ENCODE assay signal across 29 cellular contexts in the genomic region with DNA sequence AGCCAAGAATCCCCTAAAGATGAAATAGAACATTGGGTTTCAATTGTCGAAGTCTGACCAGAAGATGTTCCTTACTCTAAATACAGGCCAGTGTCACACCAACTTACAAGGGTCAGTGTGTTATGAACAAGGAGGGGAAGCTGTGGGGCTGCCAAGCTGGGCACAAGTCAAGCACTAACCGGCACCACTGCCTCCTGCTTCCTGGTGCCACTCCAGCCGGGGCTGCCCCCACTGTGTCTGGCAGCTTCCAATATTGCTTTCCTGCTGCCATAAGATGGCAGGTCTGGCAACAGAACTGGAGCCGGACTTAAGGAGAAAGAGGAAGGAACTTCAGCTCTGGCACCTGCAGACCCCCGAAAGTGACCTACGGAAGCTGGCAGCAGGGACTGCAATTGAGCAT. TPM values are rescaled to one million over a fixed set of nuclear protein-coding genes. Genes with fewer than 3 reads are reported as not detected.
A peak's percentile ranks its signal among the peaks of the same experiment; 100 is the strongest.
DNase-seq lines count a peak whose midpoint lies in the region; ATAC-seq and TF ChIP-seq lines count a peak whose summit lies in the region.
"Had no signal": no experiment of that assay in that cellular context is flagged by ENCODE, and none has a peak within 500 bp of the region (broad histone marks: within the 10 kb centered on the region; RNA-seq: fewer than 3 reads in every experiment).

No MANE protein-coding gene starts in this region.

- WGBS in sigmoid colon, 2 donors = 72 to 82% methylated on average over 6 of the region's 6 CpGs

- TF ChIP-seq EP300 in sigmoid colon (IDR thresholded peaks at IDR 0.05) = no peak

- H3K4me3 ChIP-seq in sigmoid colon (no peak overlapping the region), GM23338 (no peak overlapping the region)
- H3K4me3 ChIP-seq: BLaER1, GM12878 had no signal

- H3F3A ChIP-seq in GM23338 (replicated peaks; ENCODE audit: low read depth) = no peaks in the 10 kb centered on the region

- H3K27ac ChIP-seq in sigmoid colon (no peak overlapping the region), GM23338 (ENCODE audit: low read depth) (no peak overlapping the region)
- H3K27ac ChIP-seq: BLaER1 had no signal

- no peak for TF ChIP-seq POLR2A in sigmoid colon (IDR thresholded peaks at IDR 0.05)

- no peak for TF ChIP-seq CTCF in GM10266 (IDR thresholded peaks at IDR 0.05; ENCODE audit: control insufficient read depth, insufficient read depth, low read depth, missing control alignments)
- TF ChIP-seq CTCF in sigmoid colon (IDR thresholded peaks at IDR 0.05) = no peak
- TF ChIP-seq CTCF in GM23338 (conservative IDR thresholded peaks at IDR 0.05; ENCODE audit: low read depth in 2 of 2) = no peak

- intact Hi-C loops in dendritic cell treated with granulocyte-macrophage colony-stimulating factor and Interleukin-4, amounts not matched to agents 40 ng/mL and 50 ng/mL, for 4 days (cut with micrococcal nuclease) = no loop called here
- intact Hi-C loops in sigmoid colon (cut with DNase I) = no loop called here

- H3K79me2 ChIP-seq in GM23338 (replicated peaks; ENCODE audit: insufficient read depth) = no peaks in the 10 kb centered on the region

- H3K27me3 ChIP-seq in sigmoid colon (no peaks in the 10 kb centered on the region), GM23338 (ENCODE audit: insufficient read depth) (no peaks in the 10 kb centered on the region)
- H3K27me3 ChIP-seq: BLaER1 had no signal

- no peaks in the 10 kb centered on the region for H3K9me3 ChIP-seq in sigmoid colon
- H3K9me3 ChIP-seq: BE2C, BLaER1 had no signal

- DNase-seq in GM10266 (ENCODE audit: extremely low spot score) (peak; percentile 4), mesenteric fat pad (ENCODE audit: low spot score) (peak; percentile 55), sigmoid colon (peak; percentile 44), GM23338 (ENCODE audit: low spot score) (no peak), activated T-cell treated with anti-CD3 and anti-CD28 coated beads for 4 hours (no peak), NCI-H128 (lab: John Stamatoyannopoulos, UW; ENCODE audit: unreplicated experiment) (no peak)
- no peak for DNase-seq in stimulated activated CD4-positive, alpha-beta T cell treated with anti-CD3 and anti-CD28 coated beads, Interleukin-2, amount 100 ng/mL, for 48 hours
- DNase-seq: 8988T; ACHN; BE2C; C1 segment of cervical spinal cord; CD4-positive, alpha-beta memory T cell; CD4-positive, CD25-positive, alpha-beta regulatory T cell; CD8-positive, alpha-beta memory T cell; COR-L47; DMS 273 treated with DMSO at 0.1 percent for 48 hours; DMS153; DMS53; DMS79; DND-41; EL; GDM1 had no signal

- H4K20me1 ChIP-seq in GM23338 (replicated peaks; ENCODE audit: insufficient read depth) = no peaks in the 10 kb centered on the region
- H4K20me1 ChIP-seq: BLaER1 had no signal

- H3K4me1 Mint-ChIP-seq in dendritic cell treated with granulocyte-macrophage colony-stimulating factor and Interleukin-4, amounts not matched to agents 40 ng/mL and 50 ng/mL, for 4 days (ENCODE audit: low read depth) = peaks cover 32% of the 10 kb centered on the region
- H3K4me1 Mint-ChIP-seq in GM23338 = no peaks in the 10 kb centered on the region; the same call in 2 of the 3 replicates

- peak overlapping the region; percentile 48 for H3K27ac Mint-ChIP-seq in dendritic cell treated with granulocyte-macrophage colony-stimulating factor and Interleukin-4, amounts not matched to agents 40 ng/mL and 50 ng/mL, for 4 days
- no peak overlapping the region for H3K27ac Mint-ChIP-seq in GM23338
- H3K27ac Mint-ChIP-seq: CD14-positive monocyte; CD4-positive, CD25-positive, alpha-beta regulatory T cell; CD8-positive, alpha-beta memory T cell had no signal

- peaks cover 4% of the 10 kb centered on the region; the same call in 1 of the 2 replicates for H3K9me2 ChIP-seq in GM23338 (ENCODE audit: insufficient read depth)

- H3K4me1 ChIP-seq in sigmoid colon (no peaks in the 10 kb centered on the region), GM23338 (ENCODE audit: insufficient read depth) (no peaks in the 10 kb centered on the region)
- H3K4me1 ChIP-seq: BE2C had no signal

- H3K36me3 Mint-ChIP-seq in dendritic cell treated with granulocyte-macrophage colony-stimulating factor and Interleukin-4, amounts not matched to agents 40 ng/mL and 50 ng/mL, for 4 days (ENCODE audit: low read depth) = no peaks in the 10 kb centered on the region
- H3K36me3 Mint-ChIP-seq in GM23338 (ENCODE audit: low read depth) = no peaks in the 10 kb centered on the region
- H3K36me3 Mint-ChIP-seq: CD4-positive, alpha-beta memory T cell; CD4-positive, CD25-positive, alpha-beta regulatory T cell; CD8-positive, alpha-beta memory T cell had no signal

- no peak for ATAC-seq in GM23338
- ATAC-seq: GM12878 had no signal

- H3K36me3 ChIP-seq in sigmoid colon (no peaks in the 10 kb centered on the region), GM23338 (ENCODE audit: insufficient read depth) (no peaks in the 10 kb centered on the region)
- H3K36me3 ChIP-seq: BE2C, BLaER1 had no signal

- H3K4me3 Mint-ChIP-seq in dendritic cell treated with granulocyte-macrophage colony-stimulating factor and Interleukin-4, amounts not matched to agents 40 ng/mL and 50 ng/mL, for 4 days = no peak overlapping the region
- H3K4me3 Mint-ChIP-seq in GM23338 = no peak overlapping the region
- H3K4me3 Mint-ChIP-seq: CD14-positive monocyte; CD4-positive, alpha-beta memory T cell; CD4-positive, CD25-positive, alpha-beta regulatory T cell; CD8-positive, alpha-beta memory T cell had no signal

- peaks cover 11% of the 10 kb centered on the region for H3K27me3 Mint-ChIP-seq in dendritic cell treated with granulocyte-macrophage colony-stimulating factor and Interleukin-4, amounts not matched to agents 40 ng/mL and 50 ng/mL, for 4 days
- H3K27me3 Mint-ChIP-seq in GM23338 (ENCODE audit: insufficient read depth, low read depth, poor library complexity) = peaks cover 15% of the 10 kb centered on the region

- H3K9me3 Mint-ChIP-seq in dendritic cell treated with granulocyte-macrophage colony-stimulating factor and Interleukin-4, amounts not matched to agents 40 ng/mL and 50 ng/mL, for 4 days = peaks cover 11% of the 10 kb centered on the region
- no peaks in the 10 kb centered on the region; the same call in 1 of the 3 replicates for H3K9me3 Mint-ChIP-seq in GM23338

- H2AFZ ChIP-seq in GM23338 = no peak overlapping the region

- H3K4me2 ChIP-seq in GM23338 = no peak overlapping the region
- H3K4me2 ChIP-seq: BLaER1 had no signal

TF ChIP-seq in GM23338, 12 proteins besides CTCF, POLR2A, EP300 and RAD21 (continues in another document):
- no peak for TF ChIP-seq NANOG (IDR thresholded peaks at IDR 0.05; ENCODE audit: borderline replicate concordance)
- no peak for TF ChIP-seq EZH2phosphoT487 (IDR thresholded peaks at IDR 0.05; ENCODE audit: unreplicated experiment)
- no peak for TF ChIP-seq CREB1 (CRISPR knock-in tag; IDR thresholded peaks at IDR 0.05; ENCODE audit: low read depth)
- no peak for TF ChIP-seq ETS1 (IDR thresholded peaks at IDR 0.05)
- TF ChIP-seq ZNF114 (CRISPR knock-in tag; IDR thresholded peaks at IDR 0.05) = no peak
- TF ChIP-seq JUNB (IDR thresholded peaks at IDR 0.05; ENCODE audit: unreplicated experiment) = no peak
- TF ChIP-seq ZNF331 (CRISPR knock-in tag; IDR thresholded peaks at IDR 0.05; ENCODE audit: low read depth) = no peak
- TF ChIP-seq EZH2 (IDR thresholded peaks at IDR 0.05; ENCODE audit: low read depth, unreplicated experiment) = no peak

RNA-seq across cellular contexts. Expression of gene VPS37C, which starts 13.7 kb away (rescaled TPM):
- total RNA-seq in mesenteric fat pad (21.5 TPM), sigmoid colon (10 to 100 TPM in 3 of 4 donors, 1 to 10 TPM in 1; 8.6 to 25.4 (median 18.5) TPM)
- polyA plus RNA-seq in sigmoid colon (10 to 100 TPM; 16.9 to 19.3 (median 18.6) TPM), GM23338 (2016; fragmentation: Nextera tagmentation; extraction: Ambion mirVana) (8.7 and 8.8 TPM in 2 replicates)
- 14.4 and 19.4 TPM in 2 replicates for total RNA-seq in GM23338 (2014; rRNA removed; shearing (Covaris generic))

RNA-seq across cellular contexts. Expression of gene PGA3, which starts 28.4 kb away (rescaled TPM):
- total RNA-seq in mesenteric fat pad (47.2 TPM), sigmoid colon (1 to 10 TPM in 1 of 4 donors, under 1 TPM in 1, not detected in 2; 0.33 to 2.5 TPM)
- polyA plus RNA-seq in sigmoid colon (10 to 100 TPM in 2 of 3 donors, under 1 TPM in 1; 0.06 to 25.2 (median 14.3) TPM), GM23338 (2016; fragmentation: Nextera tagmentation; extraction: Ambion mirVana) (0.37 TPM in 1 of 2 replicates, not detected in the other)
- total RNA-seq in GM23338 (2014; rRNA removed; shearing (Covaris generic)) = not detected in 2 replicates
- total RNA-seq: A673; CD4-positive, alpha-beta memory T cell; CD4-positive, CD25-positive, alpha-beta regulatory T cell; CD8-positive, alpha-beta memory T cell; Daoy; G401; GM12878 had no signal
- polyA plus RNA-seq: CD4-positive, alpha-beta memory T cell; CD4-positive, CD25-positive, alpha-beta regulatory T cell; CD8-positive, alpha-beta memory T cell; GM12878 had no signal

RNA-seq across cellular contexts. Expression of gene PGA4, which starts 47.2 kb away (rescaled TPM):
- total RNA-seq in mesenteric fat pad = 20.6 TPM
- 1 to 10 TPM in 2 of 4 donors, not detected in 2; 2.5 to 4.3 TPM for total RNA-seq in sigmoid colon
- polyA plus RNA-seq in sigmoid colon = 10 to 100 TPM in 1 of 3 donors, 1 to 10 TPM in 1, under 1 TPM in 1; 0.26 to 27.6 (median 5.3) TPM
- 3.7 TPM in 1 of 2 replicates, not detected in the other for total RNA-seq in GM23338 (2014; rRNA removed; shearing (Covaris generic))
- polyA plus RNA-seq in GM23338 (2016; fragmentation: Nextera tagmentation; extraction: Ambion mirVana) = 0.19 and 0.81 TPM in 2 replicates
- total RNA-seq: A673; CD4-positive, alpha-beta memory T cell; CD4-positive, CD25-positive, alpha-beta regulatory T cell; CD8-positive, alpha-beta memory T cell; Daoy; G401; GM12878 had no signal
- polyA plus RNA-seq: CD4-positive, alpha-beta memory T cell; CD4-positive, CD25-positive, alpha-beta regulatory T cell; CD8-positive, alpha-beta memory T cell; GM12878 had no signal

Comparison
In these comparisons a context has a peak if more than half of its experiments do, and no peak if none do; other contexts are left out.
1. DNase-seq: peak in GM10266 (single experiment), mesenteric fat pad (single experiment) and sigmoid colon (single experiment); none in GM23338 (single experiment), stimulated activated CD4-positive, alpha-beta T cell treated with anti-CD3 and anti-CD28 coated beads, Interleukin-2, amount 100 ng/mL, for 48 hours (0 of 2), activated T-cell treated with anti-CD3 and anti-CD28 coated beads for 4 hours (single experiment) and NCI-H128 (single experiment).
2. RNA of gene PGA3, which starts 28.4 kb away (total RNA-seq): 47.2 TPM in mesenteric fat pad (single experiment); 0.33 to 2.5 TPM in sigmoid colon and not detected in GM23338; every median in the first group is over 10 times any median in the second.